21 cellular contexts compared by ENCODE assay signal in the genomic region with DNA sequence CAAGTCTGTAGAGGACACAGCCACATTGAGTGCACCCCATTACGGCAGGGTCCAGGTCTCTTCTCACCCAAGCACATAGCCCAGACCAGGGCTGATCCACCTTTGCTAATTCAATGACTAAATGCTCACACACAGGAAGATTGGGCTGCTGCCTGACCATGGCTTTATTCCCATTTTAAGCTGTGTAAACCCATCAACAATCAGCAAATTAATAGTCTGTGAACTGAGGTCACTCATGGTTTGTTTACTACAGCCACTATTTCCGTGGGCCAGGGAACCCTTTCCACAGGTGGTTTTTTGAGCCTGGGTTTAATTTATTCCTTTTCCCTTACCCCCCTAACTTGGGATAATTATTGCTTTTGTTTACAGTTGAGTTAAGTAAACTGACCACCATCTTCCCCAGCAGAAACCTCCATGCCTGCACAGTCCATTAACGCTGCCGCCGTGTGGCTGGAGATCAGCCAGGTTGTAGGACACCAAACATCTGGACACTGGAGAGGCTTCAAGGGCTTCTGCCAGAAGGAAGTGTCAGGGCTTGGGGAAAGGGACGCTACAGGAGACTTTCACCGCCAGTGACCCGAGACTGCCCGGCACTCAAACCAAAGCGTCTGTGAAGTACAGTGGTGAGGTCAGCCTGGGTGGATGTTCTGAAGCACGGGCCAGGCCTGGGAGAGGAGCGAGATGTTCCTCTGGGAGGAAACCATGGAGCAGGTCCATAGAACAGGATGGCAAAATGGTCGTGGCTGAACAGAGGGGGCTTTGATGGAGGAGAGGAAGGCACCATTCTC.
A peak's percentile ranks its signal among the peaks of the same experiment; 100 is the strongest.
DNase-seq lines count a peak whose midpoint lies in the region; ATAC-seq and TF ChIP-seq lines count a peak whose summit lies in the region.
"Had no signal": no experiment of that assay in that cellular context is flagged by ENCODE, and none has a peak within 500 bp of the region (broad histone marks: within the 10 kb centered on the region; RNA-seq: fewer than 3 reads in every experiment).

No MANE protein-coding gene starts in this region.

- no peak overlapping the region for H3K27ac ChIP-seq in left ventricle myocardium inferior (replicated peaks)
- no peak overlapping the region for H3K27ac ChIP-seq in prostate gland
- H3K27ac ChIP-seq: C4-2B, SJSA1, vagina had no signal

- H3K4me3 ChIP-seq in left ventricle myocardium inferior: no peak overlapping the region
- no peak overlapping the region for H3K4me3 ChIP-seq in prostate gland
- H3K4me3 ChIP-seq: HAP-1, SJSA1, vagina had no signal

- TF ChIP-seq POLR2A in prostate gland (IDR thresholded peaks at IDR 0.05) (no peak), GM18505 (IDR thresholded peaks at IDR 0.05; ENCODE audit: borderline replicate concordance, extremely low read depth, insufficient read depth, insufficient read length) (no peak)

- H3K4me1 ChIP-seq in left ventricle myocardium inferior (no peaks in the 10 kb centered on the region), prostate gland (replicated peaks) (no peaks in the 10 kb centered on the region)
- H3K4me1 ChIP-seq: HAP-1, vagina had no signal

- no peak for ATAC-seq in GM18505 (IDR thresholded peaks at IDR 0.05; ENCODE audit: unreplicated experiment)
- ATAC-seq in HG02981 (IDR thresholded peaks at IDR 0.05; ENCODE audit: unreplicated experiment): no peak

- intact Hi-C loops in left ventricle myocardium inferior (cut with micrococcal nuclease) (no loop called here), prostate gland (cut with DNase I) (no loop called here), posterior cingulate gyrus (cut with DNase I) (no loop called here)

- H3K27me3 ChIP-seq in left ventricle myocardium inferior (ENCODE audit: low read depth): no peaks in the 10 kb centered on the region
- no peaks in the 10 kb centered on the region for H3K27me3 ChIP-seq in prostate gland (replicated peaks; ENCODE audit: insufficient read depth)
- H3K27me3 ChIP-seq: dorsolateral prefrontal cortex, SJSA1, vagina had no signal

- peaks cover 8% of the 10 kb centered on the region for H3K9me3 ChIP-seq in left ventricle myocardium inferior (replicated peaks)
- no peaks in the 10 kb centered on the region for H3K9me3 ChIP-seq in prostate gland
- H3K9me3 ChIP-seq: HAP-1, SJSA1, vagina had no signal

- TF ChIP-seq CTCF in left ventricle myocardium inferior (IDR thresholded peaks at IDR 0.05; ENCODE audit: borderline replicate concordance) (no peak), prostate gland (IDR thresholded peaks at IDR 0.05) (no peak)

- DNase-seq in DMS79 (lab: John Stamatoyannopoulos, UW) (peak; percentile 39), NCI-H69 (lab: John Stamatoyannopoulos, UW) (peak; percentile 38), left ventricle myocardium inferior (peak; percentile 49), renal cortical epithelial cell (ENCODE audit: low read depth) (peak; percentile 63), prostate gland (ENCODE audit: low spot score) (no peak), posterior cingulate gyrus (no peak)
- DNase-seq: activated naive CD4-positive, alpha-beta T cell treated with anti-CD3 and anti-CD28 coated beads, Interleukin-2, amount 10 ng/mL, durations not matched to agents 7 days and 5 days; activated T-cell treated with anti-CD3 and anti-CD28 coated beads, Interleukin-2, amount 50 U/mL, for 48 hours; Calu3; central memory CD4-positive, alpha-beta T cell; foreskin fibroblast; mammary epithelial cell; NCI-H82; T-helper 1 cell had no signal

- H3K36me3 ChIP-seq in left ventricle myocardium inferior: no peaks in the 10 kb centered on the region
- no peaks in the 10 kb centered on the region for H3K36me3 ChIP-seq in prostate gland
- H3K36me3 ChIP-seq: HAP-1, SJSA1, vagina had no signal

- WGBS in prostate gland: 59% methylated on average over 13 of the region's 13 CpGs

Comparison
In these comparisons a context has a peak if more than half of its experiments do, and no peak if none do; other contexts are left out.
1. DNase-seq: peak in DMS79 (single experiment), NCI-H69 (single experiment), left ventricle myocardium inferior (single experiment) and renal cortical epithelial cell (single experiment); none in prostate gland (single experiment) and posterior cingulate gyrus (0 of 10).